ENCODE assay signal across 1 cellular context in genomic region chr2:219183151-219183757, GRCh38.
TF ChIP-seq lines count a peak whose summit lies in the region.

No MANE protein-coding gene starts in this region.

TF ChIP-seq in HEK293T, 16 proteins besides CTCF, POLR2A, EP300 and RAD21 (continued from another document):
- no peak for TF ChIP-seq CTBP1 (IDR thresholded peaks at IDR 0.05; ENCODE audit: borderline replicate concordance)
- no peak for TF ChIP-seq FOXK2 (IDR thresholded peaks at IDR 0.05)
- no peak for TF ChIP-seq BHLHE40 (IDR thresholded peaks at IDR 0.05; ENCODE audit: borderline replicate concordance)
- no peak for TF ChIP-seq SP1 (IDR thresholded peaks at IDR 0.05)
- no peak for TF ChIP-seq ZNF384 (IDR thresholded peaks at IDR 0.05)
- no peak for TF ChIP-seq FOXA1 (IDR thresholded peaks at IDR 0.05)
- no peak for TF ChIP-seq ELF4 (IDR thresholded peaks at IDR 0.05)
